In genomic region chr1:167165219-167165618, GRCh38 we compare ENCODE assay signal across 23 cellular contexts.
"Had no signal": no experiment of that assay in that cellular context is flagged by ENCODE, and none has a peak within 500 bp of the region (broad histone marks: within the 10 kb centered on the region; RNA-seq: fewer than 3 reads in every experiment).

No MANE protein-coding gene starts in this region.

- H3K27me3 ChIP-seq: body of pancreas, gastrocnemius medialis, uterus had no signal

- H3K9me3 Mint-ChIP-seq: natural killer cell treated with Interleukin-12 subunit alpha and Interleukin-12 subunit beta and Interleukin-15 and Interleukin-18, amount 100 ng/mL, for 72 hours; stimulated activated naive B cell treated with anti-CD40 and anti-IgM and Interleukin-4, amounts not matched to agents 10 μg/mL and 1 μg/mL and 100 μg/mL, for 72 hours; T-helper 2 cell treated with Interferon-gamma antibody and Interleukin-4, amounts not matched to agents 5 μg/mL and 100 μg/mL, for 36 hours had no signal

- DNase-seq: activated CD4-positive, alpha-beta T cell treated with anti-CD3 and anti-CD28 coated beads, Interleukin-2, amount 50 U/mL, for 4 hours; activated naive CD4-positive, alpha-beta T cell treated with Interleukin-2 at 50 U/mL for 16 hours; activated T-cell treated with anti-CD3 and anti-CD28 coated beads, Interleukin-2, amount 50 U/mL, for 48 hours; body of pancreas; dermis blood vessel endothelial cell; effector memory CD4-positive, alpha-beta T cell; gastrocnemius medialis; hippocampal formation; left ventricle myocardium inferior; midbrain; nucleus accumbens; stimulated activated CD4-positive, alpha-beta T cell treated with anti-CD3 and anti-CD28 coated beads, Interleukin-15, amount 100 ng/mL, for 24 hours; stimulated activated CD8-positive, alpha-beta memory T cell treated with anti-CD3 and anti-CD28 coated beads, Interleukin-4, amount 100 ng/mL, for 48 hours; stimulated activated naive B cell treated with anti-CD40 and anti-IgM and Interleukin-4, amounts not matched to agents 10 μg/mL and 1 μg/mL and 100 μg/mL, for 72 hours; T-cell; trophoblast cell; uterus had no signal

- H3K27ac Mint-ChIP-seq: natural killer cell treated with Interleukin-12 subunit alpha and Interleukin-12 subunit beta and Interleukin-15 and Interleukin-18, amount 100 ng/mL, for 72 hours; stimulated activated naive B cell treated with anti-CD40 and anti-IgM and Interleukin-4, amounts not matched to agents 10 μg/mL and 1 μg/mL and 100 μg/mL, for 72 hours; T-cell; T-helper 2 cell treated with Interferon-gamma antibody and Interleukin-4, amounts not matched to agents 5 μg/mL and 100 μg/mL, for 36 hours had no signal

- H3K36me3 Mint-ChIP-seq: natural killer cell treated with Interleukin-12 subunit alpha and Interleukin-12 subunit beta and Interleukin-15 and Interleukin-18, amount 100 ng/mL, for 72 hours; stimulated activated naive B cell treated with anti-CD40 and anti-IgM and Interleukin-4, amounts not matched to agents 10 μg/mL and 1 μg/mL and 100 μg/mL, for 72 hours; T-cell had no signal

- H3K9me3 ChIP-seq: body of pancreas, gastrocnemius medialis, left ventricle myocardium inferior, uterus had no signal

- H3K27ac ChIP-seq: body of pancreas, gastrocnemius medialis, left ventricle myocardium inferior, uterus had no signal

- ATAC-seq: body of pancreas; esophagus mucosa; gastrocnemius medialis; natural killer cell treated with Interleukin-12 subunit alpha and Interleukin-12 subunit beta and Interleukin-15 and Interleukin-18, amount 100 ng/mL, for 72 hours; sciatic nerve; stimulated activated naive B cell treated with anti-CD40 and anti-IgM and Interleukin-4, amounts not matched to agents 10 μg/mL and 1 μg/mL and 100 μg/mL, for 72 hours; T-cell had no signal

- H3K4me3 Mint-ChIP-seq: natural killer cell treated with Interleukin-12 subunit alpha and Interleukin-12 subunit beta and Interleukin-15 and Interleukin-18, amount 100 ng/mL, for 72 hours; stimulated activated naive B cell treated with anti-CD40 and anti-IgM and Interleukin-4, amounts not matched to agents 10 μg/mL and 1 μg/mL and 100 μg/mL, for 72 hours; T-cell; T-helper 2 cell treated with Interferon-gamma antibody and Interleukin-4, amounts not matched to agents 5 μg/mL and 100 μg/mL, for 36 hours had no signal

- H3K4me1 Mint-ChIP-seq: stimulated activated naive B cell treated with anti-CD40 and anti-IgM and Interleukin-4, amounts not matched to agents 10 μg/mL and 1 μg/mL and 100 μg/mL, for 72 hours had no signal

- FAIRE-seq: endothelial cell of umbilical vein, small intestine had no signal

- H3K4me1 ChIP-seq: body of pancreas, left ventricle myocardium inferior, uterus had no signal

- H3K4me3 ChIP-seq: body of pancreas, gastrocnemius medialis, left ventricle myocardium inferior, uterus had no signal

- H3K36me3 ChIP-seq: gastrocnemius medialis, left ventricle myocardium inferior, uterus had no signal
